25 cellular contexts compared by ENCODE assay signal in the genomic region with DNA sequence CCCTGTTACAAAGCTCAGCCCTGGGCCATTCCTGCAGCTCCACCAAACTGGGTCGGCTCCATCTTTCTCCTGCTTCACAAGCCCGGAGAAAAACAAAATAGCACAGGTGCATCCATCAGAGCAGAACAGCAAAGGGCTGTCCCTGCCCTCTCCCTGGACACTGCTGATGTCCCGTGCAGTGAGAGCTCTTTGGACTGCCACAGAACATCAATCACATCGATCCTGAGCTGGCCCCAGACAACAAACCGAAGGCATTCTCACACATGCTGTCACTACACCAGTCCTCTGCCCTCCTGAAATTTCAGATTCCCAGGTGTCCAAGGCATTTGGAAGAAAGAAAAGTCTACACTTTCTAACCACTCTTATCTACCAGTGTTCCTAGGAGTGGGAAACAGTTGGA.
A peak's percentile ranks its signal among the peaks of the same experiment; 100 is the strongest.
DNase-seq lines count a peak whose midpoint lies in the region; ATAC-seq and TF ChIP-seq lines count a peak whose summit lies in the region.
"Had no signal": no experiment of that assay in that cellular context is flagged by ENCODE, and none has a peak within 500 bp of the region (broad histone marks: within the 10 kb centered on the region; RNA-seq: fewer than 3 reads in every experiment).

No MANE protein-coding gene starts in this region.

- no peaks in the 10 kb centered on the region for H3K27me3 Mint-ChIP-seq in mesothelial cell of epicardium (ENCODE audit: low read depth)

- peaks cover 9% of the 10 kb centered on the region for H3K9me3 Mint-ChIP-seq in mesothelial cell of epicardium

- H4K20me1 ChIP-seq in BLaER1 (no peaks in the 10 kb centered on the region), OCI-LY3 (ENCODE audit: insufficient read depth, low read length) (no peaks in the 10 kb centered on the region)

- no peak overlapping the region for H2AFZ ChIP-seq in OCI-LY3 (ENCODE audit: low read depth, low read length)
- H2AFZ ChIP-seq: PC-9 had no signal

- no peaks in the 10 kb centered on the region for H3K9me3 ChIP-seq in BLaER1
- H3K9me3 ChIP-seq in OCI-LY3 (ENCODE audit: insufficient read depth, low read length), result no peaks in the 10 kb centered on the region
- H3K9me3 ChIP-seq in liver (ENCODE audit: control insufficient read depth in 4 of 4, low read length in 3 of 4), result peaks cover 0 to 3% (median 0%) of the 10 kb centered on the region in 4 donors
- H3K9me3 ChIP-seq in neutrophil, result no peaks in the 10 kb centered on the region
- H3K9me3 ChIP-seq: SJCRH30 had no signal

- H3K4me1 Mint-ChIP-seq in mesothelial cell of epicardium, result peaks cover 12% of the 10 kb centered on the region

- no peaks in the 10 kb centered on the region for H3K36me3 Mint-ChIP-seq in mesothelial cell of epicardium
- H3K36me3 Mint-ChIP-seq: CD8-positive, alpha-beta T cell had no signal

- H3K79me2 ChIP-seq in OCI-LY3 (ENCODE audit: low read length), result no peaks in the 10 kb centered on the region

- H3K4me1 ChIP-seq in BLaER1 (peaks cover 37% of the 10 kb centered on the region), OCI-LY3 (ENCODE audit: low read length) (peaks cover 11% of the 10 kb centered on the region), liver (ENCODE audit: control insufficient read depth in 4 of 4, insufficient read depth in 4 of 4, low read length in 3 of 4) (peaks cover 8 to 39% (median 34%) of the 10 kb centered on the region in 4 donors), neutrophil (ENCODE audit: control insufficient read depth in 1 of 2, insufficient read depth in 1 of 2, low read depth in 1 of 2, low read length in 1 of 2) (peaks cover 32 to 40% of the 10 kb centered on the region in 2 experiments)
- H3K4me1 ChIP-seq: SJCRH30 had no signal

- no peak for DNase-seq in activated CD4-positive, CD25-positive, alpha-beta regulatory T cell treated with anti-CD3 and anti-CD28 coated beads, Interleukin-2, amount 50 U/mL, for 72 hours
- DNase-seq in mesothelial cell of epicardium (ENCODE audit: low spot score in 2 of 2, unreplicated experiment in 2 of 2), result no peak
- no peak for DNase-seq in UCSD-AML1 (lab: John Stamatoyannopoulos, UW; ENCODE audit: unreplicated experiment)
- DNase-seq: 8988T; ACHN; CD8-positive, alpha-beta T cell; DMS 273 treated with DMSO at 0.1 percent for 48 hours; DMS79 treated with DMSO at 0.1 percent for 48 hours; NCI-H1092 treated with DMSO at 0.1 percent for 48 hours; NCI-H1436; NCI-H187; NCI-H2081 treated with DMSO at 0.1 percent for 48 hours; NCI-H2171; NCI-H345; NCI-H524; NCI-H774; PC-9; SJCRH30 had no signal

- no peak overlapping the region for H3K4me3 Mint-ChIP-seq in mesothelial cell of epicardium
- H3K4me3 Mint-ChIP-seq: CD8-positive, alpha-beta T cell had no signal

- no peak overlapping the region for H3K9ac ChIP-seq in BLaER1
- H3K9ac ChIP-seq in OCI-LY3 (ENCODE audit: low read length), result no peak overlapping the region
- no peak overlapping the region for H3K9ac ChIP-seq in liver (ENCODE audit: low read depth in 1 of 2, low read length in 2 of 2)

- WGBS in liver, result 37% methylated on average over 5 of the region's 5 CpGs

- peak overlapping the region; percentile 70 for H3K4me2 ChIP-seq in BLaER1
- peak overlapping the region; percentile 14 for H3K4me2 ChIP-seq in OCI-LY3 (ENCODE audit: low read length)
- H3K4me2 ChIP-seq: PC-9 had no signal

- H3K27ac Mint-ChIP-seq in mesothelial cell of epicardium, result no peak overlapping the region
- H3K27ac Mint-ChIP-seq: CD8-positive, alpha-beta T cell had no signal

- no peak for ATAC-seq in GM21737 (IDR thresholded peaks at IDR 0.05; ENCODE audit: unreplicated experiment)
- ATAC-seq: CD8-positive, alpha-beta T cell; SK-N-SH treated with all-trans-retinoic acid at 6 μM for 48 hours had no signal

- H3K4me3 ChIP-seq in BLaER1 (no peak overlapping the region), OCI-LY3 (ENCODE audit: low read length) (no peak overlapping the region), liver (ENCODE audit: low read depth in 1 of 3, low read length in 3 of 3) (no peak overlapping the region), neutrophil (ENCODE audit: low read depth in 1 of 2, low read length in 1 of 2) (no peak overlapping the region)
- H3K4me3 ChIP-seq: PC-9, SJCRH30 had no signal

- peak; percentile 26 to 32 for TF ChIP-seq RAD21 in liver (IDR thresholded peaks at IDR 0.05)

- H3K36me3 ChIP-seq in BLaER1 (no peaks in the 10 kb centered on the region), OCI-LY3 (replicated peaks; ENCODE audit: low read depth, low read length) (no peaks in the 10 kb centered on the region), liver (ENCODE audit: control insufficient read depth in 4 of 4, insufficient read depth in 3 of 4, low read depth in 1 of 4, low read length in 3 of 4) (no peaks in the 10 kb centered on the region), neutrophil (no peaks in the 10 kb centered on the region)
- H3K36me3 ChIP-seq: SJCRH30 had no signal

- H3K27me3 ChIP-seq in BLaER1 (no peaks in the 10 kb centered on the region), OCI-LY3 (ENCODE audit: low read depth, low read length) (peaks cover 16% of the 10 kb centered on the region), liver (ENCODE audit: control insufficient read depth in 4 of 4, insufficient read depth in 4 of 4, low read length in 3 of 4) (no peaks in the 10 kb centered on the region), neutrophil (no peaks in the 10 kb centered on the region)
- H3K27me3 ChIP-seq: SJCRH30 had no signal

- no peak for TF ChIP-seq CTCF in OCI-LY3 (IDR thresholded peaks at IDR 0.05; ENCODE audit: low read depth, low read length)
- no peak for TF ChIP-seq CTCF in liver (IDR thresholded peaks at IDR 0.05; ENCODE audit: low read depth, low read length, missing input control)
- TF ChIP-seq CTCF in neutrophil (IDR thresholded peaks at IDR 0.05), result no peak
- no peak for TF ChIP-seq CTCF in mesothelial cell of epicardium (IDR thresholded peaks at IDR 0.05; ENCODE audit: unreplicated experiment)

- H3K27ac ChIP-seq in BLaER1, result peak overlapping the region; percentile 25; the same call in 1 of the 2 replicates
- H3K27ac ChIP-seq in OCI-LY3 (ENCODE audit: low read length), result no peak overlapping the region
- peak overlapping the region; percentile 8 to 11 for H3K27ac ChIP-seq in liver (ENCODE audit: low read depth in 1 of 2, low read length in 2 of 2)
- H3K27ac ChIP-seq in neutrophil, result peak overlapping the region; percentile 28
- H3K27ac ChIP-seq: C4-2B, PC-9, SJCRH30 had no signal

TF ChIP-seq in liver, 16 proteins besides CTCF, POLR2A, EP300 and RAD21 (continues in another document):
- TF ChIP-seq NR2F2 (IDR thresholded peaks at IDR 0.05) (no peak), FOXA2 (IDR thresholded peaks at IDR 0.05) (no peak), EGR1 (IDR thresholded peaks at IDR 0.05; ENCODE audit: low read depth in 2 of 2) (no peak), TAF1 (conservative IDR thresholded peaks at IDR 0.05) (no peak), HNF4A (conservative IDR thresholded peaks at IDR 0.05) (peak; percentile 77 to 87), YY1 (IDR thresholded peaks at IDR 0.05) (no peak), ZBTB33 (IDR thresholded peaks at IDR 0.05) (no peak), ATF3 (IDR thresholded peaks at IDR 0.05) (no peak), GABPA (IDR thresholded peaks at IDR 0.05 in 1 of 2, conservative IDR thresholded peaks at IDR 0.05 in 1 of 2) (no peak), RXRA (IDR thresholded peaks at IDR 0.05) (peak; percentile 19 to 78)
- TF ChIP-seq, protein P1, sequence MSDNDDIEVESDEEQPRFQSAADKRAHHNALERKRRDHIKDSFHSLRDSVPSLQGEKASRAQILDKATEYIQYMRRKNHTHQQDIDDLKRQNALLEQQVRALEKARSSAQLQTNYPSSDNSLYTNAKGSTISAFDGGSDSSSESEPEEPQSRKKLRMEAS (IDR thresholded peaks at IDR 0.05), result peak; percentile 44
- TF ChIP-seq, protein P2, sequence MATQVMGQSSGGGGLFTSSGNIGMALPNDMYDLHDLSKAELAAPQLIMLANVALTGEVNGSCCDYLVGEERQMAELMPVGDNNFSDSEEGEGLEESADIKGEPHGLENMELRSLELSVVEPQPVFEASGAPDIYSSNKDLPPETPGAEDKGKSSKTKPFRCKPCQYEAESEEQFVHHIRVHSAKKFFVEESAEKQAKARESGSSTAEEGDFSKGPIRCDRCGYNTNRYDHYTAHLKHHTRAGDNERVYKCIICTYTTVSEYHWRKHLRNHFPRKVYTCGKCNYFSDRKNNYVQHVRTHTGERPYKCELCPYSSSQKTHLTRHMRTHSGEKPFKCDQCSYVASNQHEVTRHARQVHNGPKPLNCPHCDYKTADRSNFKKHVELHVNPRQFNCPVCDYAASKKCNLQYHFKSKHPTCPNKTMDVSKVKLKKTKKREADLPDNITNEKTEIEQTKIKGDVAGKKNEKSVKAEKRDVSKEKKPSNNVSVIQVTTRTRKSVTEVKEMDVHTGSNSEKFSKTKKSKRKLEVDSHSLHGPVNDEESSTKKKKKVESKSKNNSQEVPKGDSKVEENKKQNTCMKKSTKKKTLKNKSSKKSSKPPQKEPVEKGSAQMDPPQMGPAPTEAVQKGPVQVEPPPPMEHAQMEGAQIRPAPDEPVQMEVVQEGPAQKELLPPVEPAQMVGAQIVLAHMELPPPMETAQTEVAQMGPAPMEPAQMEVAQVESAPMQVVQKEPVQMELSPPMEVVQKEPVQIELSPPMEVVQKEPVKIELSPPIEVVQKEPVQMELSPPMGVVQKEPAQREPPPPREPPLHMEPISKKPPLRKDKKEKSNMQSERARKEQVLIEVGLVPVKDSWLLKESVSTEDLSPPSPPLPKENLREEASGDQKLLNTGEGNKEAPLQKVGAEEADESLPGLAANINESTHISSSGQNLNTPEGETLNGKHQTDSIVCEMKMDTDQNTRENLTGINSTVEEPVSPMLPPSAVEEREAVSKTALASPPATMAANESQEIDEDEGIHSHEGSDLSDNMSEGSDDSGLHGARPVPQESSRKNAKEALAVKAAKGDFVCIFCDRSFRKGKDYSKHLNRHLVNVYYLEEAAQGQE (IDR thresholded peaks at IDR 0.05), result no peak
